Comparison of ENCODE assay signal across 1 cellular context in genomic region chr16:833411-833810, GRCh38.
TF ChIP-seq lines count a peak whose summit lies in the region.

No MANE protein-coding gene starts in this region.

TF ChIP-seq in H1, 55 proteins besides CTCF, POLR2A, EP300 and RAD21:
- TF ChIP-seq SP2 (IDR thresholded peaks at IDR 0.05; ENCODE audit: low read length) (no peak), ASH2L (IDR thresholded peaks at IDR 0.05; ENCODE audit: low read length) (no peak), SRF (IDR thresholded peaks at IDR 0.05; ENCODE audit: low read depth, low read length) (no peak), ATF3 (IDR thresholded peaks at IDR 0.05; ENCODE audit: insufficient read depth, low read depth, low read length) (no peak), POU5F1 (IDR thresholded peaks at IDR 0.05; ENCODE audit: low read depth, low read length) (no peak), NANOG (IDR thresholded peaks at IDR 0.05; ENCODE audit: insufficient read depth, low read depth, low read length, poor library complexity, severe bottlenecking) (no peak), BCL11A (IDR thresholded peaks at IDR 0.05; ENCODE audit: low read depth in 2 of 2, low read length in 2 of 2) (no peak), CEBPB (IDR thresholded peaks at IDR 0.05; ENCODE audit: low read depth, low read length) (no peak), TEAD4 (IDR thresholded peaks at IDR 0.05; ENCODE audit: low read depth, low read length) (no peak), KDM4A (IDR thresholded peaks at IDR 0.05; ENCODE audit: low read depth, low read length, severe bottlenecking) (no peak), MAX (IDR thresholded peaks at IDR 0.05) (no peak), RXRA (IDR thresholded peaks at IDR 0.05; ENCODE audit: insufficient read depth, low read depth, low read length) (no peak), SP1 (IDR thresholded peaks at IDR 0.05; ENCODE audit: low read depth, low read length) (no peak)
TF ChIP-seq in H1: peak in this region for 0.
